ENCODE assay signal across 9 cellular contexts in genomic region chr14:31926652-31927347, GRCh38.
DNase-seq lines count a peak whose midpoint lies in the region; ATAC-seq and TF ChIP-seq lines count a peak whose summit lies in the region.
"Had no signal": no experiment of that assay in that cellular context is flagged by ENCODE, and none has a peak within 500 bp of the region (broad histone marks: within the 10 kb centered on the region; RNA-seq: fewer than 3 reads in every experiment).

No MANE protein-coding gene starts in this region.

- TF ChIP-seq CTCF in esophagus squamous epithelium (IDR thresholded peaks at IDR 0.05): no peak

- intact Hi-C loops in esophagus squamous epithelium (cut with DNase I): no loop called here

- no peaks in the 10 kb centered on the region for H3K27me3 ChIP-seq in SJSA1 (replicated peaks)
- H3K27me3 ChIP-seq in esophagus squamous epithelium: no peaks in the 10 kb centered on the region
- H3K27me3 ChIP-seq in subcutaneous abdominal adipose tissue (ENCODE audit: control insufficient read depth in 5 of 5, insufficient read depth in 4 of 5, low read length in 5 of 5): no peaks in the 10 kb centered on the region

- H3K27ac ChIP-seq in SJSA1 (peak overlapping the region; percentile 91), esophagus squamous epithelium (peak overlapping the region; percentile 22 to 81 (median 72)), subcutaneous abdominal adipose tissue (ENCODE audit: low read depth, low read length) (peak overlapping the region; percentile 34)

- H3K9me3 Mint-ChIP-seq in stimulated activated naive B cell treated with anti-CD40 and anti-IgM and Interleukin-4, amounts not matched to agents 10 μg/mL and 1 μg/mL and 100 μg/mL, for 72 hours: no peaks in the 10 kb centered on the region
- H3K9me3 Mint-ChIP-seq: central memory CD8-positive, alpha-beta T cell had no signal

- H3K4me1 ChIP-seq in SJSA1 (replicated peaks) (peaks cover 45% of the 10 kb centered on the region), esophagus squamous epithelium (peaks cover 0 to 21% (median 10%) of the 10 kb centered on the region in 3 donors), subcutaneous abdominal adipose tissue (ENCODE audit: control insufficient read depth in 5 of 5, insufficient read depth in 5 of 5, low read length in 5 of 5) (peaks cover 6 to 34% (median 16%) of the 10 kb centered on the region in 5 donors)

- no peak overlapping the region for H3K9ac ChIP-seq in subcutaneous abdominal adipose tissue (ENCODE audit: low read length in 5 of 5)

- TF ChIP-seq POLR2A in esophagus squamous epithelium (IDR thresholded peaks at IDR 0.05): no peak

- H3K9me3 ChIP-seq in SJSA1 (replicated peaks) (no peaks in the 10 kb centered on the region), esophagus squamous epithelium (no peaks in the 10 kb centered on the region), subcutaneous abdominal adipose tissue (ENCODE audit: control insufficient read depth in 5 of 5, low read length in 5 of 5) (no peaks in the 10 kb centered on the region)

- H3K36me3 ChIP-seq in SJSA1 (no peaks in the 10 kb centered on the region), esophagus squamous epithelium (no peaks in the 10 kb centered on the region), subcutaneous abdominal adipose tissue (ENCODE audit: control insufficient read depth in 5 of 5, insufficient read depth in 5 of 5, low read length in 5 of 5) (no peaks in the 10 kb centered on the region)

- H3K4me1 Mint-ChIP-seq in stimulated activated naive B cell treated with anti-CD40 and anti-IgM and Interleukin-4, amounts not matched to agents 10 μg/mL and 1 μg/mL and 100 μg/mL, for 72 hours: peaks cover 10 to 14% of the 10 kb centered on the region in 2 donors
- H3K4me1 Mint-ChIP-seq: central memory CD8-positive, alpha-beta T cell had no signal

- H3K4me3 ChIP-seq in SJSA1: no peak overlapping the region
- H3K4me3 ChIP-seq in esophagus squamous epithelium: peak overlapping the region in 1 of 4 donors; percentile 3
- no peak overlapping the region for H3K4me3 ChIP-seq in subcutaneous abdominal adipose tissue (ENCODE audit: low read depth in 1 of 5, low read length in 5 of 5)

- DNase-seq in SJSA1 (ENCODE audit: low read depth in 1 of 2, low spot score in 2 of 2) (no peak), esophagus squamous epithelium (lab: John Stamatoyannopoulos, UW) (no peak), lung microvascular endothelial cell (ENCODE audit: low read depth in 2 of 2) (peak; percentile 88 to 96), HCEC 1CT (no peak), C1 segment of cervical spinal cord (lab: John Stamatoyannopoulos, UW) (no peak), T1000 (lab: John Stamatoyannopoulos, UW) (no peak)
- no peak for DNase-seq in stimulated activated naive B cell treated with anti-CD40 and anti-IgM and Interleukin-4, amounts not matched to agents 10 μg/mL and 1 μg/mL and 100 μg/mL, for 72 hours

- 64 to 71% methylated on average over 6 of the region's 6 CpGs for WGBS in esophagus squamous epithelium, 2 donors

- ATAC-seq in stimulated activated naive B cell treated with anti-CD40 and anti-IgM and Interleukin-4, amounts not matched to agents 10 μg/mL and 1 μg/mL and 100 μg/mL, for 72 hours (replicated peaks): no peak

- H3K36me3 Mint-ChIP-seq in stimulated activated naive B cell treated with anti-CD40 and anti-IgM and Interleukin-4, amounts not matched to agents 10 μg/mL and 1 μg/mL and 100 μg/mL, for 72 hours: no peaks in the 10 kb centered on the region

- no peaks in the 10 kb centered on the region for H3K27me3 Mint-ChIP-seq in stimulated activated naive B cell treated with anti-CD40 and anti-IgM and Interleukin-4, amounts not matched to agents 10 μg/mL and 1 μg/mL and 100 μg/mL, for 72 hours
- H3K27me3 Mint-ChIP-seq: central memory CD8-positive, alpha-beta T cell had no signal

- no peak overlapping the region for H3K4me3 Mint-ChIP-seq in stimulated activated naive B cell treated with anti-CD40 and anti-IgM and Interleukin-4, amounts not matched to agents 10 μg/mL and 1 μg/mL and 100 μg/mL, for 72 hours
- H3K4me3 Mint-ChIP-seq: central memory CD8-positive, alpha-beta T cell had no signal

- no peak overlapping the region for H3K27ac Mint-ChIP-seq in stimulated activated naive B cell treated with anti-CD40 and anti-IgM and Interleukin-4, amounts not matched to agents 10 μg/mL and 1 μg/mL and 100 μg/mL, for 72 hours

Comparison
In these comparisons a context has a peak if more than half of its experiments do, and no peak if none do; other contexts are left out.
1. DNase-seq: peak in lung microvascular endothelial cell (2 of 2); none in SJSA1 (0 of 2), esophagus squamous epithelium (single experiment), stimulated activated naive B cell treated with anti-CD40 and anti-IgM and Interleukin-4, amounts not matched to agents 10 μg/mL and 1 μg/mL and 100 μg/mL, for 72 hours (single experiment), HCEC 1CT (single experiment), C1 segment of cervical spinal cord (0 of 14) and T1000 (single experiment).
2. H3K27ac ChIP-seq: peak in every context shown above with its lines; median percentile 91 in SJSA1; 72 in esophagus squamous epithelium; 34 in subcutaneous abdominal adipose tissue.